In genomic region chr22:50190182-50190951, GRCh38 we compare ENCODE assay signal across 8 cellular contexts. TPM values are rescaled to one million over a fixed set of nuclear protein-coding genes. Genes with fewer than 3 reads are reported as not detected.
DNase-seq lines count a peak whose midpoint lies in the region; ATAC-seq lines count a peak whose summit lies in the region.

No MANE protein-coding gene starts in this region.

- H3K27ac ChIP-seq in adipose tissue (ENCODE audit: low read depth, low read length) (peak overlapping the region; percentile 53), SJCRH30 (no peak overlapping the region)

- H3K27ac Mint-ChIP-seq in T-cell = peak overlapping the region; percentile 95 to 99

- peak overlapping the region; percentile 24 for H3K4me3 ChIP-seq in iPS-11a (ENCODE audit: low read depth, low read length)
- H3K4me3 ChIP-seq in SJCRH30 = no peak overlapping the region

- H3K36me3 ChIP-seq in SJCRH30 = peaks cover 15% of the 10 kb centered on the region

- H3K27me3 Mint-ChIP-seq in T-cell = no peaks in the 10 kb centered on the region

- no peaks in the 10 kb centered on the region for H3K36me3 Mint-ChIP-seq in T-cell

- WGBS in adipose tissue, 3 donors = 4 to 9% (median 8%) methylated on average over 43 of the region's 43 CpGs

- POLR2A ChIA-PET in T-cell (lab: Charles Lee) = interaction anchor here (0.5 to 1.2 kb wide), 3 partner anchors 18 to 315 kb away, joined by 3 to 4 read pairs (median 3); no protein-coding TSS in a partner anchor

- no peaks in the 10 kb centered on the region for H3K9me3 ChIP-seq in SJCRH30 (replicated peaks)

- H3K27me3 ChIP-seq in SJCRH30 = no peaks in the 10 kb centered on the region

- DNase-seq in AG20443 (ENCODE audit: low spot score) (peak; percentile 83), HK-2 (ENCODE audit: unreplicated experiment) (peak; percentile 82), T-cell (peak; percentile 70 to 88 (median 79)), SJCRH30 (no peak)
- peak; percentile 55 to 64 for DNase-seq in stimulated activated CD4-positive, alpha-beta T cell treated with anti-CD3 and anti-CD28 coated beads, Interleukin-12 subunit alpha, Interleukin-12 subunit beta, amount 100 ng/mL, for 24 hours (ENCODE audit: low read depth in 2 of 2)

- peak overlapping the region; percentile 90 to 98 (median 90) for H3K4me3 Mint-ChIP-seq in T-cell

- no peaks in the 10 kb centered on the region for H3K9me3 Mint-ChIP-seq in T-cell

- CTCF ChIA-PET in T-cell (lab: Charles Lee) = no interaction called here

- peaks cover 35 to 54% (median 49%) of the 10 kb centered on the region in 3 donors for H3K4me1 Mint-ChIP-seq in T-cell

- ATAC-seq in GM19025 (IDR thresholded peaks at IDR 0.05; ENCODE audit: low read depth, unreplicated experiment) (peak; percentile 34), T-cell (replicated peaks in 1 of 4) (peak; percentile 54 to 61 (median 58))

- peaks cover 3% of the 10 kb centered on the region; the same call in 1 of the 2 replicates for H3K4me1 ChIP-seq in SJCRH30

RNA-seq across cellular contexts. Expression of gene TRABD, which starts 4.7 kb away (rescaled TPM):
- 100 to 1,000 TPM; 116 to 213 (median 175) TPM for total RNA-seq in T-cell
- 10 to 100 TPM; 25.8 to 79.1 (median 38.9) TPM for polyA plus RNA-seq in adipose tissue
- 38.7 and 39.1 TPM in 2 replicates for total RNA-seq in SJCRH30 (2014; rRNA removed; shearing (Covaris generic))

RNA-seq across cellular contexts. Expression of gene SELENOO, which starts 10.4 kb away (rescaled TPM):
- total RNA-seq in T-cell = 10 to 100 TPM; 28.9 to 51.0 (median 46.1) TPM
- 10 to 100 TPM; 21.3 to 22.3 (median 21.4) TPM for polyA plus RNA-seq in adipose tissue
- total RNA-seq in SJCRH30 (2014; rRNA removed; shearing (Covaris generic)) = 15.4 and 16.4 TPM in 2 replicates

RNA-seq across cellular contexts. Expression of gene PANX2, which starts 19.8 kb away (rescaled TPM):
- total RNA-seq in T-cell = under 1 TPM in 3 of 5 donors, not detected in 2; 0.16 to 0.32 (median 0.26) TPM
- polyA plus RNA-seq in adipose tissue = under 1 TPM; 0.34 to 0.46 (median 0.36) TPM
- not detected in 2 replicates for total RNA-seq in SJCRH30 (2014; rRNA removed; shearing (Covaris generic))

RNA-seq across cellular contexts. Expression of gene TUBGCP6, which starts 54.5 kb away (rescaled TPM):
- total RNA-seq in T-cell = 100 to 1,000 TPM; 129 to 144 (median 132) TPM
- polyA plus RNA-seq in adipose tissue = 10 to 100 TPM; 30.9 to 33.9 (median 32.4) TPM
- 27.8 and 40.2 TPM in 2 replicates for total RNA-seq in SJCRH30 (2014; rRNA removed; shearing (Covaris generic))

Comparison
In these comparisons a context has a peak if more than half of its experiments do, and no peak if none do; other contexts are left out.
1. DNase-seq: peak in AG20443 (single experiment), HK-2 (single experiment), T-cell (34 of 34) and stimulated activated CD4-positive, alpha-beta T cell treated with anti-CD3 and anti-CD28 coated beads, Interleukin-12 subunit alpha, Interleukin-12 subunit beta, amount 100 ng/mL, for 24 hours (2 of 2); none in SJCRH30 (0 of 2).